2 cellular contexts compared by ENCODE assay signal in the genomic region with DNA sequence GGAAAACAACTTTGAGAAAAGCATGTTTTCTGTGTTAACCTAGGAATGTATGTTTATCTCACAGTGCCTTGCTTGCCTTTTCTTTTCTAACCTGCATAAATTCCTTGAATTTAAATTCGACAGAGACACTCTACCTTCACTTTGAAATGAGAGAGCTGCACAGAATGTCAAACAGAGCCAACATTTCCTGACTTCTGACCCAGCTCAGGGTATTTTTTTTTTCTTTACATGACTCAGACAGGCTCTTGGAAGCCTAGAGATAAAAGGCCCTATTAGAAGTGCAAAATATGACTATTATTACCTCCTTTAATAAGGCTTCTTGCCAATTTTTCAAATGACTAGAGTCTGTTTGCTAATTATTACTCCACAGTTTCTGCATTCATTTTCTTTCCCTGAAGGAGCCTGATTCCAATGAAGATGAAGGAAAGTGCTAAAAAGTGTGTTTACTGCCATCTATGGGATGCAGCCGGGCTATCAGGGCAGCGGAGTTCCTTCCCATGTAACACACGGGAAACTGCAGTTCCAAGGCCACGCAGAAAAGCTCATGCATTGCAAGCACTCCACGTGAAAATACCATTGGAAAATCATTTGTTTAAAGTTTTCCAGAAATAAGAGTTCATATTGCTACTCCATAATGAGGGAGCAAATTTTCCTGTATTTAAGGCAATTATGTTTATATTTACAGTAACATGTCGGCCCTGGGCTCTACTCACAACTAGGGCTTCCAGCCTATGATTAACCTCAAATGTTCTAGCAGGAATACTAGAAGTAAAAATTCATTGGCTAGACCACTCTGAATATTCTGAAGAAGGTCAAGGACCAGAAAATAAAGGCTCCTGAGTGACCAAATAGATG.
TF ChIP-seq lines count a peak whose summit lies in the region.

No MANE protein-coding gene starts in this region.

TF ChIP-seq in IMR-90, 13 proteins besides CTCF, POLR2A, EP300 and RAD21 (continued from another document):
- no peak for TF ChIP-seq MAFK (IDR thresholded peaks at IDR 0.05; ENCODE audit: low read depth, low read length)

TF ChIP-seq in GM12878, 131 proteins besides CTCF, POLR2A, EP300 and RAD21:
- TF ChIP-seq, protein P1, sequence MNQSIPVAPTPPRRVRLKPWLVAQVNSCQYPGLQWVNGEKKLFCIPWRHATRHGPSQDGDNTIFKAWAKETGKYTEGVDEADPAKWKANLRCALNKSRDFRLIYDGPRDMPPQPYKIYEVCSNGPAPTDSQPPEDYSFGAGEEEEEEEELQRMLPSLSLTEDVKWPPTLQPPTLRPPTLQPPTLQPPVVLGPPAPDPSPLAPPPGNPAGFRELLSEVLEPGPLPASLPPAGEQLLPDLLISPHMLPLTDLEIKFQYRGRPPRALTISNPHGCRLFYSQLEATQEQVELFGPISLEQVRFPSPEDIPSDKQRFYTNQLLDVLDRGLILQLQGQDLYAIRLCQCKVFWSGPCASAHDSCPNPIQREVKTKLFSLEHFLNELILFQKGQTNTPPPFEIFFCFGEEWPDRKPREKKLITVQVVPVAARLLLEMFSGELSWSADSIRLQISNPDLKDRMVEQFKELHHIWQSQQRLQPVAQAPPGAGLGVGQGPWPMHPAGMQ (IDR thresholded peaks at IDR 0.05; ENCODE audit: borderline replicate concordance): no peak
